ENCODE assay signal across 31 cellular contexts in genomic region chr7:91239772-91240171, GRCh38. TPM values are rescaled to one million over a fixed set of nuclear protein-coding genes. Genes with fewer than 3 reads are reported as not detected.
DNase-seq lines count a peak whose midpoint lies in the region; ATAC-seq, FAIRE-seq and TF ChIP-seq lines count a peak whose summit lies in the region.
"Had no signal": no experiment of that assay in that cellular context is flagged by ENCODE, and none has a peak within 500 bp of the region (broad histone marks: within the 10 kb centered on the region; RNA-seq: fewer than 3 reads in every experiment).

No MANE protein-coding gene starts in this region.

- TF ChIP-seq RAD21 in HepG2 (CRISPR knock-in tag; IDR thresholded peaks at IDR 0.05), result no peak

- peak overlapping the region; percentile 58 for H3K27ac ChIP-seq in GM23248
- no peak overlapping the region for H3K27ac ChIP-seq in astrocyte (ENCODE audit: low read depth, low read length)
- no peak overlapping the region for H3K27ac ChIP-seq in HepG2 (ENCODE audit: extremely low read length, insufficient read depth, low read length)
- peak overlapping the region in 3 of 4 donors; percentile 2 to 45 (median 31) for H3K27ac ChIP-seq in sigmoid colon
- H3K27ac ChIP-seq in uterus, result no peak overlapping the region
- peak overlapping the region in 2 of 4 donors; percentile 20 to 37 for H3K27ac ChIP-seq in gastroesophageal sphincter
- H3K27ac ChIP-seq: A549, colonic mucosa, epithelial cell of prostate, VCaP had no signal

- H3K9me3 ChIP-seq in GM23248 (ENCODE audit: low read depth) (no peaks in the 10 kb centered on the region), astrocyte (ENCODE audit: insufficient read depth, low read depth, low read length) (no peaks in the 10 kb centered on the region), HepG2 (ENCODE audit: low read length) (no peaks in the 10 kb centered on the region), sigmoid colon (no peaks in the 10 kb centered on the region), uterus (no peaks in the 10 kb centered on the region), gastroesophageal sphincter (no peaks in the 10 kb centered on the region)
- H3K9me3 ChIP-seq: A549, colonic mucosa had no signal

- no peak for FAIRE-seq in astrocyte (lab: Jason Lieb, UNC)
- FAIRE-seq in HepG2 (lab: Jason Lieb, UNC), result no peak
- FAIRE-seq: A549, G401.6, islet of Langerhans had no signal

- ATAC-seq in HepG2, result peak; percentile 70
- no peak for ATAC-seq in gastroesophageal sphincter
- ATAC-seq: A549; activated CD4-positive, alpha-beta T cell treated with anti-CD3 and anti-CD28 coated beads for 36 hours; activated naive CD4-positive, alpha-beta T cell treated with anti-CD3 and anti-CD28 coated beads, Interleukin-2, amount 50 U/mL, for 72 hours; naive thymus-derived CD4-positive, alpha-beta T cell; stimulated activated naive B cell treated with anti-CD40 and anti-IgM and Interleukin-4, amounts not matched to agents 10 μg/mL and 1 μg/mL and 100 μg/mL, for 72 hours had no signal

- H3K79me2 ChIP-seq in GM23248 (ENCODE audit: insufficient read depth) (no peaks in the 10 kb centered on the region), astrocyte (ENCODE audit: insufficient read depth, low read length) (no peaks in the 10 kb centered on the region), HepG2 (ENCODE audit: insufficient read depth, low read length) (no peaks in the 10 kb centered on the region)

- H3K9me2 ChIP-seq in GM23248 (ENCODE audit: insufficient read depth), result no peaks in the 10 kb centered on the region

- 0 out of 2 replicates have a peak overlapping the region, but pooled peaks have one; percentile 1 for H3K4me3 ChIP-seq in GM23248
- no peak overlapping the region for H3K4me3 ChIP-seq in astrocyte (ENCODE audit: insufficient read depth, low read depth, low read length)
- no peak overlapping the region for H3K4me3 ChIP-seq in HepG2 (replicated peaks in 1 of 3; ENCODE audit: insufficient read depth in 1 of 3, low read depth in 2 of 3, low read length in 3 of 3)
- no peak overlapping the region for H3K4me3 ChIP-seq in sigmoid colon
- no peak overlapping the region for H3K4me3 ChIP-seq in uterus
- no peak overlapping the region for H3K4me3 ChIP-seq in gastroesophageal sphincter
- H3K4me3 ChIP-seq: A549, colonic mucosa, skin epidermis had no signal

- CTCF ChIA-PET in HepG2 (lab: Yijun Ruan, JAX; ENCODE audit: low intra/inter-chr PET ratio, low total read pairs), result no interaction called here

- H3K9ac ChIP-seq in GM23248 (no peak overlapping the region), astrocyte (ENCODE audit: low read length) (no peak overlapping the region), HepG2 (ENCODE audit: insufficient read depth, low read depth, low read length) (no peak overlapping the region)

- H3F3A ChIP-seq in GM23248 (ENCODE audit: insufficient read depth), result peaks cover 43% of the 10 kb centered on the region

- H3K27me3 Mint-ChIP-seq in astrocyte (ENCODE audit: low read depth, unreplicated experiment), result peaks cover 2% of the 10 kb centered on the region
- H3K27me3 Mint-ChIP-seq: activated CD4-positive, alpha-beta T cell treated with anti-CD3 and anti-CD28 coated beads for 36 hours; IgD-negative memory B cell had no signal

- H2AFZ ChIP-seq in GM23248, result no peak overlapping the region
- no peak overlapping the region for H2AFZ ChIP-seq in astrocyte (ENCODE audit: low read depth, low read length)
- H2AFZ ChIP-seq in HepG2 (ENCODE audit: low read length), result no peak overlapping the region

- H3K9me3 Mint-ChIP-seq in astrocyte (ENCODE audit: unreplicated experiment), result no peaks in the 10 kb centered on the region
- H3K9me3 Mint-ChIP-seq: activated naive CD4-positive, alpha-beta T cell treated with anti-CD3 and anti-CD28 coated beads, Interleukin-2, amount 50 U/mL, for 72 hours; IgD-negative memory B cell; stimulated activated naive B cell treated with anti-CD40 and anti-IgM and Interleukin-4, amounts not matched to agents 10 μg/mL and 1 μg/mL and 100 μg/mL, for 72 hours had no signal

- no peak overlapping the region for H3K4me3 Mint-ChIP-seq in astrocyte (ENCODE audit: unreplicated experiment)
- H3K4me3 Mint-ChIP-seq: activated CD4-positive, alpha-beta T cell treated with anti-CD3 and anti-CD28 coated beads for 36 hours; B cell; CD8-positive, alpha-beta memory T cell; IgD-negative memory B cell; naive thymus-derived CD4-positive, alpha-beta T cell; stimulated activated naive B cell treated with anti-CD40 and anti-IgM and Interleukin-4, amounts not matched to agents 10 μg/mL and 1 μg/mL and 100 μg/mL, for 72 hours had no signal

- in situ Hi-C loops in GM23248 (cut with MboI), result no loop called here
- in situ Hi-C loops in HepG2 (cut with HindIII; ENCODE audit: extremely low pct_ligation_motif_present, low pct_unique_long_range_greater_than_20kb), result no loop called here

- WGBS in GM23248 (ENCODE audit: low coverage in 1 of 2, low lambda C conversion rate in 2 of 2, missing lambda C conversion rate in 2 of 2), 2 experiments, result 89 to 100% methylated on average over 1 of the region's 1 CpG
- 15% methylated on average over 1 of the region's 1 CpG for WGBS in HepG2 (ENCODE audit: low lambda C conversion rate)
- WGBS in sigmoid colon, 2 donors, result 38 to 79% methylated on average over 1 of the region's 1 CpG
- WGBS in gastroesophageal sphincter (ENCODE audit: low coverage in 1 of 2), 2 donors, result 57 to 100% methylated on average over 1 of the region's 1 CpG

- TF ChIP-seq EP300 in HepG2 (IDR thresholded peaks at IDR 0.05; ENCODE audit: low read depth in 2 of 2, low read length in 2 of 2), result no peak
- TF ChIP-seq EP300 in HepG2 (CRISPR knock-in tag; IDR thresholded peaks at IDR 0.05; ENCODE audit: borderline replicate concordance), result no peak
- TF ChIP-seq EP300 in sigmoid colon (IDR thresholded peaks at IDR 0.05), result no peak
- no peak for TF ChIP-seq EP300 in gastroesophageal sphincter (IDR thresholded peaks at IDR 0.05)

- peaks cover 59% of the 10 kb centered on the region for H3K4me1 ChIP-seq in GM23248 (ENCODE audit: insufficient read depth)
- peaks cover 20% of the 10 kb centered on the region for H3K4me1 ChIP-seq in astrocyte (ENCODE audit: insufficient read depth, low read length)
- peaks cover 16% of the 10 kb centered on the region for H3K4me1 ChIP-seq in HepG2 (ENCODE audit: insufficient read depth, low read length)
- H3K4me1 ChIP-seq in sigmoid colon, result no peaks in the 10 kb centered on the region
- no peaks in the 10 kb centered on the region for H3K4me1 ChIP-seq in uterus
- peaks cover 0 to 12% (median 4%) of the 10 kb centered on the region in 3 donors for H3K4me1 ChIP-seq in gastroesophageal sphincter
- H3K4me1 ChIP-seq: A549, colonic mucosa had no signal

- intact Hi-C loops in HepG2 (cut with micrococcal nuclease; ENCODE audit: unreplicated experiment), result no loop called here
- intact Hi-C loops in sigmoid colon (cut with DNase I), result no loop called here
- intact Hi-C loops in uterus (cut with DNase I; ENCODE audit: low total_unique reads), result no loop called here

- TF ChIP-seq POLR2A in HepG2 (IDR thresholded peaks at IDR 0.05; ENCODE audit: insufficient read depth in 1 of 2, low read depth in 2 of 2, low read length in 2 of 2) (no peak), sigmoid colon (IDR thresholded peaks at IDR 0.05) (no peak), uterus (IDR thresholded peaks at IDR 0.05) (no peak), gastroesophageal sphincter (IDR thresholded peaks at IDR 0.05) (no peak)

- POLR2A ChIA-PET in HepG2 (lab: Yijun Ruan, JAX), result no interaction called here

- no peak for TF ChIP-seq CTCF in astrocyte (IDR thresholded peaks at IDR 0.05; ENCODE audit: insufficient read depth, low read depth, low read length)
- TF ChIP-seq CTCF in HepG2 (CRISPR knock-in tag; IDR thresholded peaks at IDR 0.05), result no peak
- no peak for TF ChIP-seq CTCF in sigmoid colon (IDR thresholded peaks at IDR 0.05)
- TF ChIP-seq CTCF in uterus (IDR thresholded peaks at IDR 0.05), result no peak
- TF ChIP-seq CTCF in gastroesophageal sphincter (IDR thresholded peaks at IDR 0.05), result no peak

- H3K4me2 ChIP-seq in GM23248 (ENCODE audit: unreplicated experiment) (peak overlapping the region; percentile 43), astrocyte (ENCODE audit: low read length) (peak overlapping the region; percentile 42), HepG2 (ENCODE audit: low read depth, low read length) (no peak overlapping the region)
- H3K4me2 ChIP-seq: A549 had no signal

- H3K36me3 ChIP-seq in GM23248 (ENCODE audit: low read depth) (no peaks in the 10 kb centered on the region), astrocyte (ENCODE audit: insufficient read depth, low read length) (no peaks in the 10 kb centered on the region), HepG2 (replicated peaks in 1 of 2; ENCODE audit: control insufficient read depth in 1 of 2, insufficient read depth in 2 of 2, low read length in 2 of 2) (no peaks in the 10 kb centered on the region), sigmoid colon (no peaks in the 10 kb centered on the region), uterus (no peaks in the 10 kb centered on the region), gastroesophageal sphincter (no peaks in the 10 kb centered on the region)
- H3K36me3 ChIP-seq: colonic mucosa had no signal

- H3K4me1 Mint-ChIP-seq in astrocyte (ENCODE audit: low read depth, unreplicated experiment), result peaks cover 19% of the 10 kb centered on the region
- H3K4me1 Mint-ChIP-seq: activated CD4-positive, alpha-beta T cell treated with anti-CD3 and anti-CD28 coated beads for 36 hours; B cell; CD8-positive, alpha-beta memory T cell; IgD-negative memory B cell; naive thymus-derived CD4-positive, alpha-beta T cell; stimulated activated naive B cell treated with anti-CD40 and anti-IgM and Interleukin-4, amounts not matched to agents 10 μg/mL and 1 μg/mL and 100 μg/mL, for 72 hours had no signal

- DNase-seq in GM23248, result no peak
- no peak for DNase-seq in astrocyte (ENCODE audit: low read depth)
- DNase-seq in HepG2 (ENCODE audit: low spot score), result no peak
- DNase-seq in sigmoid colon, result no peak
- DNase-seq in uterus, result no peak
- DNase-seq in activated naive CD4-positive, alpha-beta T cell treated with Interleukin-2 at 50 U/mL for 16 hours, result no peak
- DNase-seq in putamen (ENCODE audit: low spot score), result no peak
- DNase-seq: activated CD4-positive, alpha-beta T cell treated with anti-CD3 and anti-CD28 coated beads for 36 hours; CD8-positive, alpha-beta memory T cell; colonic mucosa; effector CD4-positive, alpha-beta T cell; glutamatergic neuron; left ventricle myocardium superior; midbrain; naive thymus-derived CD4-positive, alpha-beta T cell; NCI-H146; NCI-H345; NCI-H82; stimulated activated naive B cell treated with anti-CD40 and anti-IgM and Interleukin-4, amounts not matched to agents 10 μg/mL and 1 μg/mL and 100 μg/mL, for 72 hours; substantia nigra; T1000 had no signal

- H3K27me3 ChIP-seq in GM23248 (replicated peaks; ENCODE audit: insufficient read depth) (no peaks in the 10 kb centered on the region), astrocyte (ENCODE audit: insufficient read depth, low read length) (no peaks in the 10 kb centered on the region), HepG2 (ENCODE audit: control insufficient read depth in 1 of 2, insufficient read depth in 2 of 2, low read length in 2 of 2) (no peaks in the 10 kb centered on the region), sigmoid colon (no peaks in the 10 kb centered on the region), uterus (no peaks in the 10 kb centered on the region), gastroesophageal sphincter (no peaks in the 10 kb centered on the region)
- H3K27me3 ChIP-seq: colonic mucosa had no signal

- H4K20me1 ChIP-seq in GM23248 (ENCODE audit: insufficient read depth) (no peaks in the 10 kb centered on the region), astrocyte (ENCODE audit: insufficient read depth, low read length) (no peaks in the 10 kb centered on the region), HepG2 (ENCODE audit: insufficient read depth, low read length) (no peaks in the 10 kb centered on the region)

- no peaks in the 10 kb centered on the region for H3K36me3 Mint-ChIP-seq in astrocyte (ENCODE audit: low read depth, unreplicated experiment)
- H3K36me3 Mint-ChIP-seq: activated naive CD4-positive, alpha-beta T cell treated with anti-CD3 and anti-CD28 coated beads, Interleukin-2, amount 50 U/mL, for 72 hours; CD8-positive, alpha-beta memory T cell; naive thymus-derived CD4-positive, alpha-beta T cell; stimulated activated naive B cell treated with anti-CD40 and anti-IgM and Interleukin-4, amounts not matched to agents 10 μg/mL and 1 μg/mL and 100 μg/mL, for 72 hours had no signal

- BruUV-seq in HepG2 (replicated peaks; lab: Mats Ljungman, UMichigan), result no TSS peak

- peak overlapping the region; percentile 41 for H3K27ac Mint-ChIP-seq in astrocyte (ENCODE audit: unreplicated experiment)
- H3K27ac Mint-ChIP-seq: activated CD4-positive, alpha-beta T cell treated with anti-CD3 and anti-CD28 coated beads for 36 hours; activated naive CD4-positive, alpha-beta T cell treated with anti-CD3 and anti-CD28 coated beads, Interleukin-2, amount 50 U/mL, for 72 hours; B cell; CD8-positive, alpha-beta memory T cell; IgD-negative memory B cell; naive thymus-derived CD4-positive, alpha-beta T cell; stimulated activated naive B cell treated with anti-CD40 and anti-IgM and Interleukin-4, amounts not matched to agents 10 μg/mL and 1 μg/mL and 100 μg/mL, for 72 hours had no signal

RNA-seq across cellular contexts. Expression of gene FZD1, which starts 24.5 kb away (rescaled TPM):
- total RNA-seq in GM23248 (2014; rRNA removed; shearing (Covaris generic)), result 15.1 and 18.5 TPM in 2 replicates
- polyA plus RNA-seq in GM23248 (2016; fragmentation: Nextera tagmentation; extraction: Ambion mirVana) (3.8 and 4.0 TPM in 2 replicates), HepG2 (2011; rRNA removed) (0.22 and 0.33 TPM in 2 replicates), sigmoid colon (1 to 10 TPM; 1.2 to 3.4 (median 1.8) TPM)
- total RNA-seq in astrocyte (5.4 and 6.8 TPM in 2 replicates), HepG2 (2016; rRNA removed; fragmentation: Illumina TruSeq; extraction: Trizol) (0.51 and 0.80 TPM in 2 replicates), sigmoid colon (10 to 100 TPM; 14.5 to 20.5 (median 16.8) TPM), uterus (10 to 100 TPM in 2 of 4 donors, 1 to 10 TPM in 2; 5.0 to 39.3 (median 10.2) TPM), gastroesophageal sphincter (10 to 100 TPM; 12.3 to 19.5 (median 17.3) TPM)
- under 0.01 TPM in 1 of 2 replicates, not detected in the other for total RNA-seq in HepG2 (2016; cell fraction: cytosol; rRNA removed; fragmentation: Illumina TruSeq; extraction: Trizol; ENCODE audit: low read depth)
- 0.45 and 0.78 TPM in 2 replicates for total RNA-seq in HepG2 (2016; cell fraction: insoluble cytoplasmic fraction; rRNA removed; fragmentation: Illumina TruSeq; extraction: Trizol)
- total RNA-seq in HepG2 (2016; cell fraction: membrane; rRNA removed; fragmentation: Illumina TruSeq; extraction: Trizol), result 0.25 and 0.28 TPM in 2 replicates
- 0.65 and 0.75 TPM in 2 replicates for total RNA-seq in HepG2 (2016; cell fraction: nucleus; rRNA removed; fragmentation: Illumina TruSeq; extraction: Trizol)
- 0.27 and 0.34 TPM in 2 replicates for polyA plus RNA-seq in HepG2 (2011; cell fraction: cytosol; rRNA removed)
- polyA plus RNA-seq in HepG2 (2011; cell fraction: nucleus; rRNA removed), result 0.19 and 0.24 TPM in 2 replicates
- 0.12 and 0.15 TPM in 2 replicates for polyA plus RNA-seq in HepG2 (2012)
- polyA plus RNA-seq in HepG2 (2016; cell fraction: cytosol; fragmentation: Illumina TruSeq; extraction: Trizol; ENCODE audit: low read depth), result 0.01 and 0.06 TPM in 2 replicates
- 0.60 and 0.65 TPM in 2 replicates for polyA plus RNA-seq in HepG2 (2016; cell fraction: insoluble cytoplasmic fraction; fragmentation: Illumina TruSeq; extraction: Trizol; ENCODE audit: low read depth)
- polyA plus RNA-seq in HepG2 (2016; cell fraction: membrane; fragmentation: Illumina TruSeq; extraction: Trizol; ENCODE audit: low read depth), result 0.17 and 0.22 TPM in 2 replicates
- 0.93 and 1.2 TPM in 2 replicates for polyA plus RNA-seq in HepG2 (2016; cell fraction: nucleus; fragmentation: Illumina TruSeq; extraction: Trizol; ENCODE audit: insufficient read depth, low read depth)
- polyA minus RNA-seq in HepG2 (2011; rRNA and poly(A)+ RNA removed; ENCODE audit: low replicate concordance), result 1.3 and 4.1 TPM in 2 replicates
- 0.40 and 0.53 TPM in 2 replicates for polyA minus RNA-seq in HepG2 (2011; cell fraction: cytosol; rRNA and poly(A)+ RNA removed)
- polyA minus RNA-seq in HepG2 (2011; cell fraction: nucleus; rRNA and poly(A)+ RNA removed), result 0.37 and 0.39 TPM in 2 replicates
- polyA plus RNA-seq: CD8-positive, alpha-beta memory T cell had no signal

Comparison
In these comparisons a context has a peak if more than half of its experiments do, and no peak if none do; other contexts are left out.
1. H3K27ac ChIP-seq: peak in GM23248 (single experiment) and sigmoid colon (3 of 4); none in astrocyte (single experiment), HepG2 (single experiment) and uterus (0 of 2).